Comparison of ENCODE assay signal across 27 cellular contexts in the genomic region with DNA sequence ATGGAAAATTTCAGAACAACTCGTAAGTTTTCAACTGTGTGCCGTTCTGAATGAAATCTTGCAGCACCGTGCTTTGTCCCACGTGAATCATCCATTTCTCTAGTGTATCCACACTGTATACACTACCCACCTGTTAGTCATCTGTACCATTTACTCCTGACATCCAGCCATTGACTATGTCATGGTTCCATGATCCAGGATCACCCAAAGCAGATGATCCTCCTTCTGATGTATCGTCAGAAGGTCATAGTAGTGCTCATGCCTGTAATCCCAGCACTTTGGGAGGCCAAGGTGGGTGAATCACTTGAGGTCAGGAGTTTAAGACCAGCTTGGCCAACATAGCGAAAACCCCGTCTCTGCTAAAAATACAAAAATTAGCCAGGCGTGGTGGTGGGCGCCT.
DNase-seq lines count a peak whose midpoint lies in the region; ATAC-seq, FAIRE-seq and TF ChIP-seq lines count a peak whose summit lies in the region.
"Had no signal": no experiment of that assay in that cellular context is flagged by ENCODE, and none has a peak within 500 bp of the region (broad histone marks: within the 10 kb centered on the region; RNA-seq: fewer than 3 reads in every experiment).

No MANE protein-coding gene starts in this region.

- H3K4me1 ChIP-seq in IMR-90 (ENCODE audit: control insufficient read depth, insufficient read depth, low read length) = no peaks in the 10 kb centered on the region; the same call in 1 of the 2 replicates

- in situ Hi-C loops in IMR-90 (cut with MboI; ENCODE audit: low sequenced_read_pairs) = no loop called here

- no peak overlapping the region for H3K56ac ChIP-seq in IMR-90 (ENCODE audit: extremely low read depth, insufficient read depth, low read length)

- TF ChIP-seq POLR2A in IMR-90 (IDR thresholded peaks at IDR 0.05; ENCODE audit: low read depth, low read length) = no peak

- no peak overlapping the region for H4K8ac ChIP-seq in IMR-90 (ENCODE audit: low read depth in 2 of 2, low read length in 2 of 2)

- H3K79me1 ChIP-seq in IMR-90 (ENCODE audit: low read depth in 1 of 2, low read length in 2 of 2) = no peaks in the 10 kb centered on the region; a peak in 1 of 4 replicates

- CTCF ChIA-PET in IMR-90 (lab: Yijun Ruan, JAX) = no interaction called here

- H2BK20ac ChIP-seq in IMR-90 (ENCODE audit: low read depth, low read length) = no peak overlapping the region

- no peak for ATAC-seq in IMR-90 (ENCODE audit: low read depth)
- ATAC-seq in GM19467 (IDR thresholded peaks at IDR 0.05; ENCODE audit: unreplicated experiment) = no peak
- no peak for ATAC-seq in sciatic nerve

- H3K36me3 ChIP-seq in IMR-90 (ENCODE audit: control insufficient read depth, insufficient read depth, low read length) (peaks cover 6% of the 10 kb centered on the region), SU-DHL-6 (ENCODE audit: low read length) (peaks cover 7% of the 10 kb centered on the region)

- dilution Hi-C loops in IMR-90 (cut with HindIII; ENCODE audit: low sequenced_read_pairs, unreplicated experiment) = no loop called here

- H3K27ac ChIP-seq in IMR-90 (ENCODE audit: insufficient read depth, low read length) (no peak overlapping the region), SU-DHL-6 (ENCODE audit: low read depth, low read length) (peak overlapping the region; percentile 87)
- H3K27ac ChIP-seq: BLaER1 had no signal

- H4K91ac ChIP-seq in IMR-90 (ENCODE audit: insufficient read depth, low read depth, low read length) = no peak overlapping the region

- H3K23ac ChIP-seq in IMR-90 (ENCODE audit: low read depth, low read length) = no peak overlapping the region

- intact Hi-C loops in IMR-90 (cut with micrococcal nuclease) = no loop called here
- intact Hi-C loops in sciatic nerve (cut with DNase I) = no loop called here

- no peak overlapping the region for H3K18ac ChIP-seq in IMR-90 (ENCODE audit: low read depth, low read length)

- peak; percentile 44 for FAIRE-seq in urothelium cell line (lab: Jason Lieb, UNC)
- FAIRE-seq: G401.6, GM12892 had no signal

- H3K4me2 ChIP-seq in IMR-90 (ENCODE audit: low read depth, low read length) (no peak overlapping the region), SU-DHL-6 (ENCODE audit: low read depth, low read length, poor library complexity, severe bottlenecking) (peak overlapping the region; percentile 61)
- H3K4me2 ChIP-seq: BLaER1 had no signal

- H2AFZ ChIP-seq in IMR-90 (replicated peaks; ENCODE audit: low read length, poor library complexity) (no peak overlapping the region), SU-DHL-6 (ENCODE audit: low read depth, low read length, severe bottlenecking) (no peak overlapping the region)

- H3K4me3 ChIP-seq in IMR-90 (ENCODE audit: insufficient read depth, low read depth, low read length) (no peak overlapping the region), SU-DHL-6 (ENCODE audit: insufficient read depth, low read length, poor library complexity, severe bottlenecking) (no peak overlapping the region)
- H3K4me3 ChIP-seq: BLaER1, SK-N-MC had no signal

- BruUV-seq in IMR-90 (replicated peaks; lab: Mats Ljungman, UMichigan) = no TSS peak

- H3F3A ChIP-seq in SU-DHL-6 (ENCODE audit: insufficient read depth) = peaks cover 17% of the 10 kb centered on the region; the same call in 1 of the 2 replicates

- H3K9me2 ChIP-seq in SU-DHL-6 (replicated peaks; ENCODE audit: insufficient read depth, low read length) = no peaks in the 10 kb centered on the region

- H3K9me3 ChIP-seq in IMR-90 (ENCODE audit: control insufficient read depth, insufficient read depth, low read length) (no peaks in the 10 kb centered on the region), SU-DHL-6 (ENCODE audit: insufficient read depth, low read length) (no peaks in the 10 kb centered on the region)

- no peak overlapping the region for H3K4ac ChIP-seq in IMR-90 (ENCODE audit: low read depth, low read length)

- no peak for TF ChIP-seq RAD21 in IMR-90 (IDR thresholded peaks at IDR 0.05; ENCODE audit: low read length)

- H3K9me1 ChIP-seq in IMR-90 (ENCODE audit: insufficient read depth, low read length) = no peaks in the 10 kb centered on the region

- TF ChIP-seq CTCF in IMR-90 (conservative IDR thresholded peaks at IDR 0.05; ENCODE audit: low read depth, low read length) = no peak
- TF ChIP-seq CTCF in SU-DHL-6 (IDR thresholded peaks at IDR 0.05; ENCODE audit: insufficient read depth, low read length, poor library complexity, severe bottlenecking) = no peak

- H3K27me3 ChIP-seq in IMR-90 (ENCODE audit: control insufficient read depth, insufficient read depth, low read length) (no peaks in the 10 kb centered on the region), SU-DHL-6 (ENCODE audit: low read length) (no peaks in the 10 kb centered on the region)
- H3K27me3 ChIP-seq: BLaER1 had no signal

- no peak overlapping the region for H3K14ac ChIP-seq in IMR-90 (replicated peaks; ENCODE audit: low read depth, low read length)

- H2BK15ac ChIP-seq in IMR-90 (ENCODE audit: low read depth, low read length) = no peak overlapping the region

- H4K20me1 ChIP-seq in IMR-90 (ENCODE audit: insufficient read depth, low read length) (no peaks in the 10 kb centered on the region), SU-DHL-6 (ENCODE audit: low read depth, low read length) (no peaks in the 10 kb centered on the region)
- H4K20me1 ChIP-seq: BLaER1 had no signal

- POLR2A ChIA-PET in IMR-90 (lab: Charles Lee; ENCODE audit: unreplicated experiment) = no interaction called here

- no peak overlapping the region for H2BK5ac ChIP-seq in IMR-90 (ENCODE audit: low read depth, low read length, poor library complexity, severe bottlenecking)

- H2AK5ac ChIP-seq in IMR-90 (ENCODE audit: low read depth, low read length) = no peak overlapping the region

- no peak overlapping the region for H2AK9ac ChIP-seq in IMR-90 (replicated peaks; ENCODE audit: low read depth, low read length, poor library complexity)

- WGBS in IMR-90 (ENCODE audit: extremely low coverage in 2 of 2, insufficient read length in 1 of 2), 2 experiments = 100% methylated on average over 2 of the region's 9 CpGs; no CpG with 5 or more reads in 1 of the 2 experiments

- H4K5ac ChIP-seq in IMR-90 (ENCODE audit: low read depth, low read length) = no peak overlapping the region

- no peaks in the 10 kb centered on the region for H3K79me2 ChIP-seq in SU-DHL-6 (ENCODE audit: insufficient read depth, low read length)

- DNase-seq in IMR-90 (peak; percentile 48), kidney glomerular epithelial cell (lab: John Stamatoyannopoulos, UW) (peak; percentile 47), urothelium cell line (ENCODE audit: low spot score) (no peak), sciatic nerve (ENCODE audit: low spot score) (no peak), middle frontal gyrus (ENCODE audit: extremely low spot score, low spot score) (no peak)
- DNase-seq: CD4-positive, alpha-beta T cell; COR-L47; DMS 273 treated with DMSO at 0.1 percent for 48 hours; DND-41; GOT3; HCEC 1CT; Kasumi-1; NCI-H1092; NCI-H146; NCI-H2081; NCI-H2171; NCI-H345; NCI-H524; NCI-H774; OCI-M1; SHP77 treated with DMSO at 0.1 percent for 48 hours had no signal

- H3K9ac ChIP-seq in IMR-90 (ENCODE audit: low read depth, low read length) (no peak overlapping the region), SU-DHL-6 (ENCODE audit: low read length) (no peak overlapping the region)
- H3K9ac ChIP-seq: BLaER1 had no signal

- H2BK120ac ChIP-seq in IMR-90 (ENCODE audit: low read depth, low read length) = no peak overlapping the region

TF ChIP-seq in IMR-90, 13 proteins besides CTCF, POLR2A, EP300 and RAD21:
- TF ChIP-seq RFX5 (IDR thresholded peaks at IDR 0.05; ENCODE audit: low read depth, low read length) = no peak
- TF ChIP-seq CHD1 (IDR thresholded peaks at IDR 0.05; ENCODE audit: low read depth, low read length) = no peak
- no peak for TF ChIP-seq NFE2L2 (IDR thresholded peaks at IDR 0.05; ENCODE audit: low read depth, low read length)

Comparison
In these comparisons a context has a peak if more than half of its experiments do, and no peak if none do; other contexts are left out.
1. DNase-seq: peak in IMR-90 (single experiment) and kidney glomerular epithelial cell (single experiment); none in urothelium cell line (single experiment), sciatic nerve (single experiment) and middle frontal gyrus (single experiment).